8 cellular contexts compared by ENCODE assay signal in the genomic region with DNA sequence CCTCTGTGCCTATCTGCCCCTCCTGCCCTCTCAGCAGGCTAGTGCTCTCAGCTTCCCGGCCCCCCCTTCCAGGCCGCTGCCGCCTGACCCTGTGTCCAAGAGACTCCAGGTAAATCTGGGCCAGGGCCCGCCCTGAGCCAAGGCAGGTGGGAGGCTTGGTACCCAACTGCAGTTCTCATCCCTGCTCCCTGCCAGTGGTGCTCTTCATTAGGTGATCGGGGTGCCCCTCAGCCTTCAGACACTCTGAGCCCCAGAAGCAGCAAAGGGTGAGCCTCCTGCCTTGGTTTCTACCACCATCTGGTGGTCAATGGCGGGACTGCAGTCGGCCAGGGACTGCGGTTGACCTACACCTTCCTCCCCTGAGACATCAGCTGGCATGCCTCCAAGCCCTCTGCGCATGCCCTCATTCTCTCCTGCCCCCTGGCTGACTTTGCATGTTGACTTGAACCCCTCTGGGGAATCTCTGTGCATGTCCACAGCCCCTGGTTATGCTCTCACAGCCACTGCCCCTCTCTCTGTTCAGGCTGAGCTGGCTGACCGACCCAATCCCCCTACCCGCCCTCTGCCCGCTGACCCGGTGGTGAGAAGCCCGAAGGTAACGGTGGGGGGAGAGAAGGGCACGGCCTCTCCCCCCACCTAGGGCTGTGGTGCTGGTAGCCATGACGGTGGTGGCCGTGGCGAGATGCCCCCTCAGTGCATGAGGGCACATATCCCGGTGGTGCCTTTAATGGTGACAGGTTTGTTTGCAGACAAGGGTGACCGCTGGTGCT. TPM values are rescaled to one million over a fixed set of nuclear protein-coding genes. Genes with fewer than 3 reads are reported as not detected.
DNase-seq lines count a peak whose midpoint lies in the region; ATAC-seq and TF ChIP-seq lines count a peak whose summit lies in the region.

No MANE protein-coding gene starts in this region.

- WGBS in thyroid gland, 2 donors: 22 to 31% methylated on average over 8 to 21 of the region's 21 CpGs

- H4K20me1 ChIP-seq in osteoblast (ENCODE audit: insufficient read depth, low read length): peaks cover 20% of the 10 kb centered on the region

- no peak overlapping the region for H2AFZ ChIP-seq in osteoblast (ENCODE audit: low read length)

- H3K27me3 Mint-ChIP-seq in CD14-positive monocyte (ENCODE audit: low read depth in 3 of 3): peaks cover 4 to 9% (median 8%) of the 10 kb centered on the region in 3 donors

- H3K27ac Mint-ChIP-seq in CD14-positive monocyte: peak overlapping the region in 2 of 7 donors; percentile 6 to 61

- H3K4me3 Mint-ChIP-seq in CD14-positive monocyte: peak overlapping the region in 1 of 2 donors; percentile 20

- peaks cover 33% of the 10 kb centered on the region for H3K4me1 Mint-ChIP-seq in CD14-positive monocyte

- no peak overlapping the region for H3K27ac ChIP-seq in foreskin keratinocyte
- no peak overlapping the region for H3K27ac ChIP-seq in osteoblast (ENCODE audit: low read depth, low read length)
- H3K27ac ChIP-seq in thyroid gland: no peak overlapping the region

- peaks cover 43 to 57% of the 10 kb centered on the region in 2 donors for H3K36me3 Mint-ChIP-seq in CD14-positive monocyte

- peak; percentile 97 for TF ChIP-seq CTCF in CD14-positive monocyte (IDR thresholded peaks at IDR 0.05)
- peak; percentile 99 for TF ChIP-seq CTCF in foreskin keratinocyte (conservative IDR thresholded peaks at IDR 0.05)
- TF ChIP-seq CTCF in osteoblast (IDR thresholded peaks at IDR 0.05; ENCODE audit: extremely low read depth, low read depth, low read length): peak; percentile 99
- peak; percentile 97 to 100 (median 98) for TF ChIP-seq CTCF in thyroid gland (IDR thresholded peaks at IDR 0.05)

- no peaks in the 10 kb centered on the region for H3K9me3 Mint-ChIP-seq in CD14-positive monocyte

- TF ChIP-seq POLR2A in thyroid gland (IDR thresholded peaks at IDR 0.05): no peak

- intact Hi-C loops in CD14-positive monocyte (cut with micrococcal nuclease): loop anchor here (5.0 kb wide), 2 partner anchors 59 to 89 kb away; partner anchors contain the start of genes CKS1B (in 1 of the 2), SHC1 (in 1 of the 2) and ZBTB7B (in 1 of the 2)
- intact Hi-C loops in thyroid gland (cut with DNase I): loop anchor here (2.0 to 10.0 kb wide), 3 partner anchors 23 to 497 kb away; partner anchors contain the start of gene CHRNB2

- peak; percentile 79 for DNase-seq in CD14-positive monocyte (ENCODE audit: low spot score)
- DNase-seq in NAMALWA (ENCODE audit: low spot score): peak; percentile 100
- DNase-seq in SHP77 (lab: John Stamatoyannopoulos, UW): peak; percentile 90 to 94
- DNase-seq in activated T-helper 9 cell treated with anti-CD3 and anti-CD28 coated beads, Interleukin-2, amount 50 U/mL, for 16 hours (ENCODE audit: low read depth): peak; percentile 89
- DNase-seq in foreskin keratinocyte: peak; percentile 50 to 69
- DNase-seq in osteoblast (ENCODE audit: insufficient read length, low spot score, missing footprints): peak; percentile 99
- peak; percentile 88 to 91 for DNase-seq in thyroid gland

- H3K4me3 ChIP-seq in osteoblast (ENCODE audit: insufficient read depth, low read length): no peak overlapping the region
- H3K4me3 ChIP-seq in thyroid gland (replicated peaks in 1 of 3): no peak overlapping the region

- H3K9me3 ChIP-seq in osteoblast (ENCODE audit: low read depth, low read length) (no peaks in the 10 kb centered on the region), thyroid gland (no peaks in the 10 kb centered on the region)

- H3K27me3 ChIP-seq in foreskin keratinocyte (no peaks in the 10 kb centered on the region), osteoblast (ENCODE audit: insufficient read depth, low read length) (no peaks in the 10 kb centered on the region), thyroid gland (no peaks in the 10 kb centered on the region)

- no peak overlapping the region for H3K4me2 ChIP-seq in osteoblast (ENCODE audit: insufficient read depth, low read length)

- H3K36me3 ChIP-seq in osteoblast (ENCODE audit: insufficient read depth, low read length) (peaks cover 18% of the 10 kb centered on the region), thyroid gland (peaks cover 11 to 19% of the 10 kb centered on the region in 2 donors)

- ATAC-seq in GM21447 (IDR thresholded peaks at IDR 0.05; ENCODE audit: unreplicated experiment): peak; percentile 33
- ATAC-seq in foreskin keratinocyte: peak; percentile 42

- H3K79me2 ChIP-seq in osteoblast (ENCODE audit: insufficient read depth, low read length): no peaks in the 10 kb centered on the region

- H3K4me1 ChIP-seq in foreskin keratinocyte (peaks cover 16% of the 10 kb centered on the region), osteoblast (ENCODE audit: insufficient read depth, low read length) (peaks cover 19% of the 10 kb centered on the region), thyroid gland (peaks cover 26 to 31% of the 10 kb centered on the region in 2 donors)

RNA-seq across cellular contexts. Expression of gene EFNA4, which starts 2.0 kb away (rescaled TPM):
- 1 to 10 TPM; 2.3 to 4.1 TPM for polyA plus RNA-seq in CD14-positive monocyte
- total RNA-seq in foreskin keratinocyte: 10.0 and 10.9 TPM in 2 replicates
- polyA plus RNA-seq in foreskin keratinocyte: 16.8 and 17.7 TPM in 2 replicates
- total RNA-seq in osteoblast: 3.5 and 3.6 TPM in 2 replicates
- total RNA-seq in thyroid gland: 10 to 100 TPM in 2 of 4 donors, 1 to 10 TPM in 2; 7.5 to 13.1 (median 9.9) TPM

RNA-seq across cellular contexts. Expression of gene ADAM15, which starts 10.4 kb away (rescaled TPM):
- 10 to 100 TPM; 44.5 to 74.3 TPM for polyA plus RNA-seq in CD14-positive monocyte
- total RNA-seq in foreskin keratinocyte: 214 and 242 TPM in 2 replicates
- 201 and 244 TPM in 2 replicates for polyA plus RNA-seq in foreskin keratinocyte
- 89.0 and 101 TPM in 2 replicates for total RNA-seq in osteoblast
- 10 to 100 TPM; 51.3 to 75.5 (median 65.6) TPM for total RNA-seq in thyroid gland

RNA-seq across cellular contexts. Expression of gene EFNA3, which starts 17.1 kb away (rescaled TPM):
- polyA plus RNA-seq in CD14-positive monocyte: under 1 TPM; 0.45 to 0.92 TPM
- total RNA-seq in foreskin keratinocyte: 4.1 and 4.2 TPM in 2 replicates
- 4.3 and 5.0 TPM in 2 replicates for polyA plus RNA-seq in foreskin keratinocyte
- 1.4 and 2.1 TPM in 2 replicates for total RNA-seq in osteoblast
- 1 to 10 TPM; 1.2 to 2.9 (median 2.0) TPM for total RNA-seq in thyroid gland

RNA-seq across cellular contexts. Expression of gene DCST1, which starts 27.9 kb away (rescaled TPM):
- polyA plus RNA-seq in CD14-positive monocyte (not detected), foreskin keratinocyte (not detected in 2 replicates)
- total RNA-seq in foreskin keratinocyte (not detected in 2 replicates), osteoblast (not detected in 2 replicates), thyroid gland (under 1 TPM in 1 of 4 donors, not detected in 3; 0.24 TPM)

RNA-seq across cellular contexts. Expression of gene DCST2, which starts 28.0 kb away (rescaled TPM):
- polyA plus RNA-seq in CD14-positive monocyte: not detected
- total RNA-seq in foreskin keratinocyte: 0.07 and 0.27 TPM in 2 replicates
- polyA plus RNA-seq in foreskin keratinocyte: 0.11 and 0.12 TPM in 2 replicates
- total RNA-seq in osteoblast: not detected in 2 replicates
- total RNA-seq in thyroid gland: 1 to 10 TPM in 1 of 4 donors, under 1 TPM in 2, not detected in 1; 0.33 to 4.2 (median 0.50) TPM
